8 cellular contexts compared by ENCODE assay signal in the genomic region with DNA sequence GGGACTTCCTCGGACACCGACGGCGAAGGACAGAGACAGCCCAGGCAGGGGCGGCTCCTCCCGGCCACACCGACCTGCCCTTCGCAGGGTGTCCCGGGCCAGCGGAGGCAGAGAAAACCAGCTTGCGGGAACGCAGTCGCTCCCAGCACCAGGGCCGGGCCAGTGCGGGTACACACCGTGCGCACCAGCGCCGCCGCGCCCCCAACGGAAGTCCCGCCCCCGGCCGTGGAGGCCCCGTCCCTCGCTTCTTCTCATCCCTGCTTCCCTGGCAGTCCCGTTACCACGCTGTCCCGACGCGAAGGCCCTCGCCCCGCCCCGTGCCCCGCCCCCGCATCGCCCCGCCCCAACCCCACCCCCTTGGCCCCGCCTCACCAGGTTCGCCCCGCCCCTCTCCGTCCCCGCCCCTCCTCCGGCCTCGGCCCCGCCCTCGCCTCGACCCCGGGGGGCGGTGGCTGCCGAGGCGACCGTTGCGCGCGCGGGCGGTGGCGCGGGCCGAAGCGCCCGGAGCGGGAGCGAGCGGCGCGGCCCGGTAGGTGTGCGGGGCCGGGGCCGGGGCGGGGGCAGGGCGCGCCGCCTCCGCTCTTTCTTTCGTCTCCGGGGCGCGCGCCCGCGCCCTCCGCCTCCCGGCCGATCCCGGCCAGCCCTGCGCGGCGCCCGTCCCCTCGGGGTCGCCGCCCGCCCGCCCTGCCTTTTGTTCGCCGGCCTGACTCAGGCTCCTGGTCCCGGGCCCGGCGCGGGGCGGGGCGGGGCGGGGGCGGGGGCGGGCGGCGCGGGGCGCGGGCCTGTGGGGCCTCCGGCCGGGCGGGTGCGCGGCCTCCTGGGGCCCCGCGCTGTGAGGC. TPM values are rescaled to one million over a fixed set of nuclear protein-coding genes. Genes with fewer than 3 reads are reported as not detected.
DNase-seq lines count a peak whose midpoint lies in the region; ATAC-seq and TF ChIP-seq lines count a peak whose summit lies in the region.

A gene with protein sequence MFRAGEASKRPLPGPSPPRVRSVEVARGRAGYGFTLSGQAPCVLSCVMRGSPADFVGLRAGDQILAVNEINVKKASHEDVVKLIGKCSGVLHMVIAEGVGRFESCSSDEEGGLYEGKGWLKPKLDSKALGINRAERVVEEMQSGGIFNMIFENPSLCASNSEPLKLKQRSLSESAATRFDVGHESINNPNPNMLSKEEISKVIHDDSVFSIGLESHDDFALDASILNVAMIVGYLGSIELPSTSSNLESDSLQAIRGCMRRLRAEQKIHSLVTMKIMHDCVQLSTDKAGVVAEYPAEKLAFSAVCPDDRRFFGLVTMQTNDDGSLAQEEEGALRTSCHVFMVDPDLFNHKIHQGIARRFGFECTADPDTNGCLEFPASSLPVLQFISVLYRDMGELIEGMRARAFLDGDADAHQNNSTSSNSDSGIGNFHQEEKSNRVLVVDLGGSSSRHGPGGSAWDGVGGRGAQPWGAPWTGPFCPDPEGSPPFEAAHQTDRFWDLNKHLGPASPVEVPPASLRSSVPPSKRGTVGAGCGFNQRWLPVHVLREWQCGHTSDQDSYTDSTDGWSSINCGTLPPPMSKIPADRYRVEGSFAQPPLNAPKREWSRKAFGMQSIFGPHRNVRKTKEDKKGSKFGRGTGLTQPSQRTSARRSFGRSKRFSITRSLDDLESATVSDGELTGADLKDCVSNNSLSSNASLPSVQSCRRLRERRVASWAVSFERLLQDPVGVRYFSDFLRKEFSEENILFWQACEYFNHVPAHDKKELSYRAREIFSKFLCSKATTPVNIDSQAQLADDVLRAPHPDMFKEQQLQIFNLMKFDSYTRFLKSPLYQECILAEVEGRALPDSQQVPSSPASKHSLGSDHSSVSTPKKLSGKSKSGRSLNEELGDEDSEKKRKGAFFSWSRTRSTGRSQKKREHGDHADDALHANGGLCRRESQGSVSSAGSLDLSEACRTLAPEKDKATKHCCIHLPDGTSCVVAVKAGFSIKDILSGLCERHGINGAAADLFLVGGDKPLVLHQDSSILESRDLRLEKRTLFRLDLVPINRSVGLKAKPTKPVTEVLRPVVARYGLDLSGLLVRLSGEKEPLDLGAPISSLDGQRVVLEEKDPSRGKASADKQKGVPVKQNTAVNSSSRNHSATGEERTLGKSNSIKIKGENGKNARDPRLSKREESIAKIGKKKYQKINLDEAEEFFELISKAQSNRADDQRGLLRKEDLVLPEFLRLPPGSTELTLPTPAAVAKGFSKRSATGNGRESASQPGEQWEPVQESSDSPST (N-terminal part only) (plus strand): TSS at position 451 of the 839 bp plus-strand sequence. CDS start 23,150 bp downstream, outside the sequence.

- DNase-seq in GDM1 (lab: John Stamatoyannopoulos, UW) (peak; percentile 89), NCI-H1105 (lab: John Stamatoyannopoulos, UW) (peak; percentile 85), T follicular helper cell (ENCODE audit: low read depth) (peak; percentile 72), adrenal gland (peak; percentile 96 to 98 (median 97)), heart left ventricle (peak; percentile 95 to 97 (median 96)), pons (ENCODE audit: low spot score) (peak; percentile 93), tibial nerve (ENCODE audit: low spot score in 2 of 2) (peak; percentile 87 to 90)

- TF ChIP-seq CTCF in adrenal gland (IDR thresholded peaks at IDR 0.05) (no peak), heart left ventricle (IDR thresholded peaks at IDR 0.05) (no peak), tibial nerve (IDR thresholded peaks at IDR 0.05) (no peak)

- H3K4me1 ChIP-seq in adrenal gland (replicated peaks in 1 of 2) (peaks cover 4 to 19% of the 10 kb centered on the region in 2 donors), heart left ventricle (peaks cover 0 to 35% (median 21%) of the 10 kb centered on the region in 12 donors), tibial nerve (peaks cover 0 to 31% (median 15%) of the 10 kb centered on the region in 4 donors)

- TF ChIP-seq POLR2A in adrenal gland (IDR thresholded peaks at IDR 0.05): peak; percentile 76 to 91
- TF ChIP-seq POLR2A in heart left ventricle (IDR thresholded peaks at IDR 0.05): peak; percentile 45 to 86
- peak; percentile 74 to 87 for TF ChIP-seq POLR2A in tibial nerve (IDR thresholded peaks at IDR 0.05)

- H3K4me3 ChIP-seq in adrenal gland: peak within 1 kb of the TSS; percentile 64 to 84 (median 70)
- peak within 1 kb of the TSS; percentile 71 to 96 (median 86) for H3K4me3 ChIP-seq in heart left ventricle
- peak within 1 kb of the TSS; percentile 70 to 97 (median 90) for H3K4me3 ChIP-seq in tibial nerve

- WGBS in adrenal gland, 4 donors: 0 to 1% (median 0%) methylated on average over 9 to 108 of the region's 121 CpGs
- 1 to 6% (median 1%) methylated on average over 7 to 121 of the region's 121 CpGs for WGBS in heart left ventricle, 4 donors
- 0 to 1% methylated on average over 7 to 63 of the region's 121 CpGs for WGBS in tibial nerve, 2 donors

- intact Hi-C loops in adrenal gland (cut with DNase I) (no loop called here), heart left ventricle (cut with DNase I) (no loop called here)

- H3K36me3 ChIP-seq in adrenal gland (replicated peaks in 1 of 2): no peaks in the 10 kb centered on the region
- H3K36me3 ChIP-seq in heart left ventricle: no peaks in the 10 kb centered on the region
- peaks cover 0 to 7% (median 0%) of the 10 kb centered on the region in 3 donors for H3K36me3 ChIP-seq in tibial nerve

- H3K9me3 ChIP-seq in adrenal gland (replicated peaks in 1 of 3) (no peaks in the 10 kb centered on the region), heart left ventricle (peaks cover 0 to 8% (median 0%) of the 10 kb centered on the region in 12 donors), tibial nerve (peaks cover 0 to 17% (median 0%) of the 10 kb centered on the region in 4 donors)

- H3K27ac ChIP-seq in adrenal gland (peak within 1 kb of the TSS; percentile 73 to 98 (median 93)), heart left ventricle (peak within 1 kb of the TSS; percentile 76 to 99 (median 95)), tibial nerve (peak within 1 kb of the TSS; percentile 91 to 99 (median 96))

- H3K27me3 ChIP-seq in adrenal gland (no peaks in the 10 kb centered on the region), heart left ventricle (no peaks in the 10 kb centered on the region), tibial nerve (peaks cover 0 to 9% of the 10 kb centered on the region in 2 donors)

- ATAC-seq in HG02588 (IDR thresholded peaks at IDR 0.05; ENCODE audit: unreplicated experiment) (peak; percentile 67), heart left ventricle (peak; percentile 95 to 97 (median 96))

- TF ChIP-seq EP300 in tibial nerve (IDR thresholded peaks at IDR 0.05): peak; percentile 34 to 92

RNA-seq across cellular contexts. Expression of the gene that starts here (rescaled TPM):
- total RNA-seq in adrenal gland (10 to 100 TPM; 15.5 to 35.2 (median 21.9) TPM), heart left ventricle (10 to 100 TPM in 8 of 9 donors, 1 to 10 TPM in 1; 8.4 to 18.4 (median 14.6) TPM), tibial nerve (10 to 100 TPM; 22.2 to 33.3 (median 28.5) TPM)
- polyA plus RNA-seq in adrenal gland (10 to 100 TPM in 2 of 3 donors, 1 to 10 TPM in 1; 8.2 to 73.9 (median 33.8) TPM), heart left ventricle (10 to 100 TPM; 11.7 to 12.7 TPM)

Comparison
In these comparisons a context has a peak if more than half of its experiments do, and no peak if none do; other contexts are left out.
1. Peak in every context shown above with its lines: DNase-seq, ATAC-seq, H3K4me3 ChIP-seq and H3K27ac ChIP-seq.